1 cellular context compared by ENCODE assay signal in the genomic region with DNA sequence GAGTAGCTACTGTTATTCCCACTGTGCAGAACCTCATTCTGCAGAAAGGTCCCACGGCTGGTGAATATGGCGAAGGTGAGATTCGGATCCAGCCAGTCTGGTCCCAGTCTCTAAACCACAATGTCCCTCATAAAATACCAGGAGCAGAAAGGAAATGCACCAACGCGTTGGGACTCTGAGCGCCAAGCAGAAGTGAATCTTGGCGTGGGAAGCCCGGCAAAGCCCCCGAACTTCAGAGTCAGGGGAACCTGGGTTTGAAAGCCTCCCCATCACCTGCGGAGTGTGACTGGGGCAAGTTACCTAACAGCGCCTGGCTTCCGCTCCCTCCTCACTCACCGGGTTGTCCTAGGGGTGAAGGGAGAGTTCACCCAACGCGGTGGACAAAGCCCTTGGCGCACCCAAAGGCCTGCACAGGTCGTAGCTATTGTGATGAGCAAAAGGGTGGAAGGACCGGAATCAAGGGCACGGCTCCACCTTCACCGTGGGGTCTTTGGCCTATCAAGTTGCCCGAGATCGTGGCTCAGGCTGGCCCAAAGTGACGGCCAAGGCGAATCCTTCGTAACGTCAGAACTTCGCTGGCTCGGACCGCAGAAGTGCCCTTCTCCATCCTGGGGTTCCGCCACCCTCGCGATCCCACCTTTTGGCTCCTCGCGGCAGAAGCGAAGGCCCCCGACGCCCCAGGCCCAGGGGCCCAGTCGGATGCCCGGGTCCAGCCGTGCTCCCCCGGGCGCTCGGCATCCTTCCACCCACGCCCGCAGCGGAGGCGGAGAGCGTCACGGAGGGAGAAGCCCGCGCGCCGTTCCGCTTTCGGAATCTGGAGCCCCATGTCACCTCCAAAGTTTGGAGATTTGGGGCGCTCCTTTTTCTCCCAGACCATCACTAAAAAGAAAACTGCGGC.
TF ChIP-seq lines count a peak whose summit lies in the region.

No MANE protein-coding gene starts in this region.

TF ChIP-seq in endothelial cell of umbilical vein, 7 proteins besides CTCF, POLR2A, EP300 and RAD21:
- no peak for TF ChIP-seq MYC (IDR thresholded peaks at IDR 0.05; ENCODE audit: low read depth, low read length)
